Comparison of ENCODE assay signal across 28 cellular contexts in genomic region chr14:99156814-99157213, GRCh38.
"Had no signal": no experiment of that assay in that cellular context is flagged by ENCODE, and none has a peak within 500 bp of the region (broad histone marks: within the 10 kb centered on the region; RNA-seq: fewer than 3 reads in every experiment).

No MANE protein-coding gene starts in this region.

- H3K4me3 ChIP-seq: coronary artery, dorsolateral prefrontal cortex, esophagus muscularis mucosa, gastrocnemius medialis, heart left ventricle had no signal

- ATAC-seq: activated CD4-positive, CD25-positive, alpha-beta regulatory T cell treated with anti-CD3 and anti-CD28 coated beads, Interleukin-2, amount 50 U/mL, for 24 hours; activated CD8-positive, alpha-beta T cell treated with anti-CD3 and anti-CD28 coated beads for 36 hours; activated T-cell treated with anti-CD3 and anti-CD28 coated beads, Interleukin-2, amount 50 U/mL, for 4 hours; activated T-helper 17 cell treated with anti-CD3 and anti-CD28 coated beads, Interleukin-2, amount 50 U/mL, for 72 hours; foreskin keratinocyte; gastrocnemius medialis; heart left ventricle had no signal

- DNase-seq: activated B cell treated with CpG ODN at 0.5 μM for 24 hours; activated CD4-positive, alpha-beta T cell treated with anti-CD3 and anti-CD28 coated beads for 48 hours; activated CD4-positive, alpha-beta T cell treated with anti-CD3 and anti-CD28 coated beads, Interleukin-2, amount 50 U/mL, for 1 hour; activated CD4-positive, alpha-beta T cell treated with anti-CD3 and anti-CD28 coated beads, Interleukin-2, amount 50 U/mL, for 48 hours; activated CD8-positive, alpha-beta T cell treated with anti-CD3 and anti-CD28 coated beads for 36 hours; activated effector memory CD4-positive, alpha-beta T cell treated with Interleukin-2 at 50 U/mL for 16 hours; activated gamma-delta T cell treated with Interleukin-2 at 50 U/mL for 16 hours; activated naive CD4-positive, alpha-beta T cell treated with anti-CD3 and anti-CD28 coated beads, Interleukin-2, amount 50 U/mL, for 16 hours; activated naive CD4-positive, alpha-beta T cell treated with Interleukin-2 at 50 U/mL for 16 hours; activated T-cell treated with anti-CD3 and anti-CD28 coated beads, Interleukin-2, amount 50 U/mL, for 4 hours; amniotic stem cell; anterior cingulate cortex; brain microvascular endothelial cell; dorsolateral prefrontal cortex; effector memory CD4-positive, alpha-beta T cell; erythroblast; foreskin keratinocyte; gastrocnemius medialis; glutamatergic neuron; T1000; WERI-Rb-1 had no signal

- H3K36me3 ChIP-seq: brain microvascular endothelial cell, esophagus muscularis mucosa, gastrocnemius medialis, heart left ventricle, WERI-Rb-1 had no signal

- FAIRE-seq: astrocyte, bronchial epithelial cell had no signal

- H3K4me1 ChIP-seq: foreskin keratinocyte had no signal

- H3K27ac ChIP-seq: brain microvascular endothelial cell, coronary artery, dorsolateral prefrontal cortex, esophagus muscularis mucosa, foreskin keratinocyte, gastrocnemius medialis, heart left ventricle, WERI-Rb-1 had no signal

- H3K9me3 ChIP-seq: gastrocnemius medialis had no signal
